1 cellular context compared by ENCODE assay signal in genomic region chr19:18496167-18496979, GRCh38.
TF ChIP-seq lines count a peak whose summit lies in the region.

No MANE protein-coding gene starts in this region.

TF ChIP-seq in A549, 52 proteins besides CTCF, POLR2A, EP300 and RAD21 (continued from another document):
- TF ChIP-seq MAX (IDR thresholded peaks at IDR 0.05) (no peak), MAFK (IDR thresholded peaks at IDR 0.05; ENCODE audit: partially characterized antibody) (no peak), FOSB (CRISPR knock-in tag; IDR thresholded peaks at IDR 0.05) (no peak), RARB (CRISPR knock-in tag; IDR thresholded peaks at IDR 0.05) (no peak), ELK1 (IDR thresholded peaks at IDR 0.05; ENCODE audit: low read depth, low read length) (no peak), HES2 (IDR thresholded peaks at IDR 0.05) (no peak), ESRRA (IDR thresholded peaks at IDR 0.05; ENCODE audit: borderline replicate concordance, low read length) (no peak), EHF (CRISPR knock-in tag; IDR thresholded peaks at IDR 0.05) (no peak), JUN (IDR thresholded peaks at IDR 0.05) (no peak), ATOH8 (CRISPR knock-in tag; IDR thresholded peaks at IDR 0.05; ENCODE audit: low read depth) (no peak), SREBF2 (IDR thresholded peaks at IDR 0.05) (no peak), HEYL (CRISPR knock-in tag; IDR thresholded peaks at IDR 0.05) (no peak), CHD4 (IDR thresholded peaks at IDR 0.05; ENCODE audit: borderline replicate concordance) (no peak)
TF ChIP-seq in A549: peak in this region for 0.
